Comparison of ENCODE assay signal across 26 cellular contexts in the genomic region with DNA sequence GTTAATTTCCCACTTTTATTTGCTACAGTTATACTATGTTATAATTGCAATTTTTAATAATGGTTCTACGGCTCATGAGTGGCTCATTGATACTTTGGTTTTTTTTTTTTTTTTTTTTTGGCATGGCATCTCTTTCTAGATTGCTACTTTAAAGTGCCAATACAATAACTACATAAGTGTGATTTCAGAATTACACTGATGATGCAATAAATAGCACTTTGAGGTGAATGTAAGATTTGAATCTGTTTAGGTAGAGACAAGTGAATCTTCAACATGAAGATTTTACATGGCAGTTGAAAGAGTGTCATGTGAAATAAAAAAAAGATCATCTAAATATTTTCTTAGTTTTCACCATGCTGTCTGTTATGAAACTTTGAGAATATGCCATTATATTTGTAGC.
"Had no signal": no experiment of that assay in that cellular context is flagged by ENCODE, and none has a peak within 500 bp of the region (broad histone marks: within the 10 kb centered on the region; RNA-seq: fewer than 3 reads in every experiment).

No MANE protein-coding gene starts in this region.

- H3K4me1 ChIP-seq: colonic mucosa, esophagus muscularis mucosa, esophagus squamous epithelium, foreskin keratinocyte, gastrocnemius medialis, gastroesophageal sphincter, heart left ventricle, heart right ventricle had no signal

- DNase-seq: colonic mucosa; cortex of kidney; dermis blood vessel endothelial cell; dorsolateral prefrontal cortex; effector CD4-positive, alpha-beta T cell; effector memory CD4-positive, alpha-beta T cell; effector memory CD8-positive, alpha-beta T cell; endodermal cell; erythroblast; esophagus squamous epithelium; foreskin fibroblast; foreskin keratinocyte; gastrocnemius medialis; glutamatergic neuron; head of caudate nucleus; heart left ventricle; heart right ventricle had no signal

- H3K9me3 ChIP-seq: colonic mucosa, esophagus muscularis mucosa, esophagus squamous epithelium, gastrocnemius medialis had no signal

- H3K36me3 ChIP-seq: colonic mucosa, esophagus muscularis mucosa, esophagus squamous epithelium, gastrocnemius medialis, gastroesophageal sphincter, heart left ventricle, heart right ventricle had no signal

- H3K27me3 ChIP-seq: colonic mucosa, esophagus muscularis mucosa, esophagus squamous epithelium, gastrocnemius medialis, gastroesophageal sphincter, heart left ventricle had no signal

- H3K27ac ChIP-seq: colonic mucosa, coronary artery, dorsolateral prefrontal cortex, epithelial cell of prostate, esophagus muscularis mucosa, esophagus squamous epithelium, foreskin keratinocyte, gastrocnemius medialis, gastroesophageal sphincter, heart left ventricle, heart right ventricle had no signal

- H3K4me3 ChIP-seq: colonic mucosa, coronary artery, dorsolateral prefrontal cortex, esophagus muscularis mucosa, esophagus squamous epithelium, gastrocnemius medialis, gastroesophageal sphincter, heart left ventricle, heart right ventricle had no signal

- FAIRE-seq: colon, endometrium, endothelial cell of umbilical vein, frontal cortex had no signal

- ATAC-seq: effector memory CD8-positive, alpha-beta T cell; esophagus mucosa; foreskin keratinocyte; gastrocnemius medialis; gastroesophageal sphincter; heart left ventricle; heart right ventricle had no signal
